Comparison of ENCODE assay signal across 25 cellular contexts in genomic region chr4:41189076-41189475, GRCh38. TPM values are rescaled to one million over a fixed set of nuclear protein-coding genes. Genes with fewer than 3 reads are reported as not detected.
DNase-seq lines count a peak whose midpoint lies in the region; ATAC-seq and TF ChIP-seq lines count a peak whose summit lies in the region.
"Had no signal": no experiment of that assay in that cellular context is flagged by ENCODE, and none has a peak within 500 bp of the region (broad histone marks: within the 10 kb centered on the region; RNA-seq: fewer than 3 reads in every experiment).

No MANE protein-coding gene starts in this region.

- DNase-seq in HFFc6 (no peak), hepatocyte (ENCODE audit: low spot score) (no peak), DMS53 (lab: John Stamatoyannopoulos, UW) (no peak), vagina (ENCODE audit: extremely low spot score in 2 of 2) (no peak), dedifferentiated amniotic fluid mesenchymal stem cell (ENCODE audit: extremely low spot score) (no peak), HUDEP-2 (lab: John Stamatoyannopoulos, UW; ENCODE audit: unreplicated experiment in 76 of 76) (no peak)
- DNase-seq: ACHN; activated CD4-positive, alpha-beta T cell treated with anti-CD3 and anti-CD28 coated beads, Interleukin-2, amount 10 ng/mL, durations not matched to agents 24 days and 14 days; activated CD8-positive, alpha-beta memory T cell treated with anti-CD3 and anti-CD28 coated beads, Interleukin-2, amount 50 U/mL, for 4 hours; activated gamma-delta T cell; caudate nucleus; DMS153; left ventricle myocardium superior; NCI-H1105; NCI-H82; stimulated activated CD4-positive, alpha-beta T cell treated with anti-CD3 and anti-CD28 coated beads, Interleukin-15, amount 100 ng/mL, for 24 hours; tibial artery had no signal

- peaks cover 95% of the 10 kb centered on the region for H3K79me2 ChIP-seq in hepatocyte

- no peaks in the 10 kb centered on the region for H3K27me3 ChIP-seq in hepatocyte
- H3K27me3 ChIP-seq in vagina = no peaks in the 10 kb centered on the region
- H3K27me3 ChIP-seq: neutrophil, tibial artery had no signal

- H2AFZ ChIP-seq in hepatocyte = no peak overlapping the region

- ATAC-seq in GM18502 (IDR thresholded peaks at IDR 0.05; ENCODE audit: poor library complexity, unreplicated experiment) (peak; percentile 68), HG03442 (IDR thresholded peaks at IDR 0.05; ENCODE audit: unreplicated experiment) (peak; percentile 55)
- ATAC-seq: esophagus mucosa; left ventricle myocardium superior; Panc1; SK-N-SH treated with all-trans-retinoic acid at 6 μM for 48 hours; stimulated activated effector memory CD8-positive, alpha-beta T cell treated with anti-CD3 and anti-CD28 coated beads, Interleukin-12 subunit alpha, Interleukin-12 subunit beta, amount 100 ng/mL, for 72 hours had no signal

- H3K36me3 Mint-ChIP-seq in HFFc6 (ENCODE audit: low read depth) = peaks cover 12% of the 10 kb centered on the region
- H3K36me3 Mint-ChIP-seq: CD14-positive monocyte; stimulated activated effector memory CD8-positive, alpha-beta T cell treated with anti-CD3 and anti-CD28 coated beads, Interleukin-12 subunit alpha, Interleukin-12 subunit beta, amount 100 ng/mL, for 72 hours had no signal

- H4K20me1 ChIP-seq in hepatocyte (ENCODE audit: insufficient read depth, poor library complexity, severe bottlenecking) = no peaks in the 10 kb centered on the region

- peak overlapping the region; percentile 18 for H3K4me2 ChIP-seq in hepatocyte

- no peaks in the 10 kb centered on the region for H3K9me2 ChIP-seq in hepatocyte (replicated peaks; ENCODE audit: insufficient read depth)

- no peaks in the 10 kb centered on the region for H3K9me3 Mint-ChIP-seq in HFFc6
- H3K9me3 Mint-ChIP-seq: activated CD4-positive, alpha-beta T cell treated with anti-CD3 and anti-CD28 coated beads, Interleukin-2, amount 10 ng/mL, durations not matched to agents 24 days and 14 days had no signal

- H3K4me3 Mint-ChIP-seq in HFFc6 = no peak overlapping the region
- H3K4me3 Mint-ChIP-seq: activated CD4-positive, alpha-beta T cell treated with anti-CD3 and anti-CD28 coated beads, Interleukin-2, amount 10 ng/mL, durations not matched to agents 24 days and 14 days; CD14-positive monocyte; stimulated activated effector memory CD8-positive, alpha-beta T cell treated with anti-CD3 and anti-CD28 coated beads, Interleukin-12 subunit alpha, Interleukin-12 subunit beta, amount 100 ng/mL, for 72 hours had no signal

- H3K27ac Mint-ChIP-seq in HFFc6 = peak overlapping the region; percentile 36
- H3K27ac Mint-ChIP-seq: activated CD4-positive, alpha-beta T cell treated with anti-CD3 and anti-CD28 coated beads, Interleukin-2, amount 10 ng/mL, durations not matched to agents 24 days and 14 days; CD14-positive monocyte; stimulated activated effector memory CD8-positive, alpha-beta T cell treated with anti-CD3 and anti-CD28 coated beads, Interleukin-12 subunit alpha, Interleukin-12 subunit beta, amount 100 ng/mL, for 72 hours had no signal

- TF ChIP-seq CTCF in HFFc6 (IDR thresholded peaks at IDR 0.05) = no peak
- TF ChIP-seq CTCF in hepatocyte (IDR thresholded peaks at IDR 0.05; ENCODE audit: poor library complexity) = no peak
- no peak for TF ChIP-seq CTCF in vagina (IDR thresholded peaks at IDR 0.05)

- H3K4me1 Mint-ChIP-seq in HFFc6 (ENCODE audit: low read depth) = peaks cover 63% of the 10 kb centered on the region
- H3K4me1 Mint-ChIP-seq: activated CD4-positive, alpha-beta T cell treated with anti-CD3 and anti-CD28 coated beads, Interleukin-2, amount 10 ng/mL, durations not matched to agents 24 days and 14 days; CD14-positive monocyte; stimulated activated effector memory CD8-positive, alpha-beta T cell treated with anti-CD3 and anti-CD28 coated beads, Interleukin-12 subunit alpha, Interleukin-12 subunit beta, amount 100 ng/mL, for 72 hours had no signal

- H3K4me1 ChIP-seq in hepatocyte (ENCODE audit: insufficient read depth) = peaks cover 20% of the 10 kb centered on the region
- H3K4me1 ChIP-seq in vagina = peaks cover 28% of the 10 kb centered on the region

- no peak for TF ChIP-seq POLR2A in vagina (IDR thresholded peaks at IDR 0.05)

- H3K9me3 ChIP-seq in hepatocyte (ENCODE audit: low read depth) (no peaks in the 10 kb centered on the region), vagina (no peaks in the 10 kb centered on the region)
- H3K9me3 ChIP-seq: neutrophil, tibial artery had no signal

- H3K4me3 ChIP-seq in hepatocyte (no peak overlapping the region), vagina (no peak overlapping the region)
- H3K4me3 ChIP-seq: tibial artery had no signal

- intact Hi-C loops in vagina (cut with DNase I) = no loop called here

- whole genome bisulfite sequencing in hepatocyte (ENCODE audit: low lambda C conversion rate, missing lambda C conversion rate) = 51% methylated on average over 2 of the region's 2 CpGs

- H3K36me3 ChIP-seq in hepatocyte (replicated peaks; ENCODE audit: insufficient read depth, low read depth) = no peaks in the 10 kb centered on the region
- H3K36me3 ChIP-seq in vagina = no peaks in the 10 kb centered on the region
- H3K36me3 ChIP-seq: neutrophil, tibial artery had no signal

- no peak overlapping the region for H3K27ac ChIP-seq in hepatocyte
- H3K27ac ChIP-seq in vagina = no peak overlapping the region
- H3K27ac ChIP-seq: neutrophil, tibial artery had no signal

- H3K27me3 Mint-ChIP-seq in HFFc6 (ENCODE audit: insufficient read depth) = no peaks in the 10 kb centered on the region; the same call in 1 of the 2 replicates

RNA-seq across cellular contexts. Expression of gene APBB2, which starts 25.3 kb away (rescaled TPM):
- 10 to 100 TPM; 32.4 to 45.5 (median 35.8) TPM for total RNA-seq in HFFc6 (2021; fragmentation: NEBNext Ultra II Directional; extraction: Animal tissue kit (Norgen Biotek cat#: 25700))
- total RNA-seq in hepatocyte (47.5 and 50.1 TPM in 2 replicates), vagina (68.8 TPM)
- polyA plus RNA-seq in hepatocyte = 23.4 and 28.1 TPM in 2 replicates
